ENCODE assay signal across 26 cellular contexts in the genomic region with DNA sequence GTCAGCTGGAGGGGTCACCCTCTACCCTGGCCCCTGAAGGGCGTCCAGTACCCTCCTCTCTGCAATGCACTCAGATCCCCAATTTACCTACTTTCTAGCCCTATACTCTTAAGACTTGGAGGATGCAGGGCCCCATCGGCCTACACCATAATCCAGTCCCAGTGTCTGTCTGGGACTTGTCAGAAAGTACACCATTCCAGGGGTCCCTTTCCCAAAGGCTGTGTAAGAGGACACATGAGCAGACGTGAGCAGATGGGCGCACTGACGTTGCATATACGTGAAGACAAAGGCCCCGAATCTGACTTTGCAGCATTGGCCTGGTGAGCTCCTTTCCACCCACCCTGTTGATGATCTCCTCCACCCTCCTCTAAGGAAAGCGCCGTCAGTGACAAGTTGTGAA. TPM values are rescaled to one million over a fixed set of nuclear protein-coding genes. Genes with fewer than 3 reads are reported as not detected.
"Had no signal": no experiment of that assay in that cellular context is flagged by ENCODE, and none has a peak within 500 bp of the region (broad histone marks: within the 10 kb centered on the region; RNA-seq: fewer than 3 reads in every experiment).

No MANE protein-coding gene starts in this region.

- ATAC-seq: left colon; left lung; lower lobe of right lung; naive thymus-derived CD8-positive, alpha-beta T cell; right lobe of liver; stimulated activated naive B cell treated with anti-CD40 and anti-IgM and Interleukin-4, amounts not matched to agents 10 μg/mL and 1 μg/mL and 100 μg/mL, for 72 hours; stimulated activated naive CD8-positive, alpha-beta T cell treated with anti-CD3 and anti-CD28 coated beads, Interleukin-15, Interleukin-2, amounts not matched to agents 100 U/mL and 50 U/mL, for 24 hours had no signal

- H3K4me3 Mint-ChIP-seq: naive thymus-derived CD8-positive, alpha-beta T cell; nephron; stimulated activated naive B cell treated with anti-CD40 and anti-IgM and Interleukin-4, amounts not matched to agents 10 μg/mL and 1 μg/mL and 100 μg/mL, for 72 hours had no signal

- H3K36me3 ChIP-seq: left lung, lower lobe of right lung, ovary, right atrium auricular region, right lobe of liver, stomach, thyroid gland, transverse colon, upper lobe of left lung had no signal

- H3K27ac ChIP-seq: left lung, lower lobe of right lung, right atrium auricular region, right lobe of liver, stomach, thyroid gland, transverse colon, upper lobe of left lung had no signal

- DNase-seq: hippocampal formation; kidney; left colon; left lung; lower lobe of right lung; mammary epithelial cell; mesenchymal stem cell; naive thymus-derived CD8-positive, alpha-beta T cell; ovary; right lobe of liver; stimulated activated CD4-positive, alpha-beta T cell treated with anti-CD3 and anti-CD28 coated beads, Interleukin-1b, Interleukin-23, amount 100 ng/mL, for 48 hours; stimulated activated CD4-positive, alpha-beta T cell treated with anti-CD3 and anti-CD28 coated beads, Interleukin-2, amount 100 ng/mL, for 48 hours; stimulated activated CD4-positive, alpha-beta T cell treated with anti-CD3 and anti-CD28 coated beads, Interleukin-4, amount 100 ng/mL, for 4 hours; stimulated activated CD8-positive, alpha-beta memory T cell treated with anti-CD3 and anti-CD28 coated beads, Interleukin-4, amount 100 ng/mL, for 48 hours; stimulated activated naive B cell treated with anti-CD40 and anti-IgM and Interleukin-4, amounts not matched to agents 10 μg/mL and 1 μg/mL and 100 μg/mL, for 72 hours; stimulated activated naive CD8-positive, alpha-beta T cell treated with anti-CD3 and anti-CD28 coated beads, Interleukin-15, Interleukin-2, amounts not matched to agents 100 U/mL and 50 U/mL, for 24 hours; stomach; testis; thyroid gland; transverse colon had no signal

- H3K9me3 ChIP-seq: left lung, lower lobe of right lung, ovary, right atrium auricular region, right lobe of liver, stomach, testis, thyroid gland, transverse colon, upper lobe of left lung had no signal

- H3K4me1 Mint-ChIP-seq: naive thymus-derived CD8-positive, alpha-beta T cell; stimulated activated naive B cell treated with anti-CD40 and anti-IgM and Interleukin-4, amounts not matched to agents 10 μg/mL and 1 μg/mL and 100 μg/mL, for 72 hours had no signal

- H3K4me1 ChIP-seq: right lobe of liver had no signal

- H3K4me2 ChIP-seq: smooth muscle cell had no signal

- H3K27me3 ChIP-seq: ovary, right atrium auricular region, right lobe of liver, stomach, testis, thyroid gland, transverse colon, upper lobe of left lung had no signal

- H3K9me3 Mint-ChIP-seq: naive thymus-derived CD8-positive, alpha-beta T cell; nephron; stimulated activated naive B cell treated with anti-CD40 and anti-IgM and Interleukin-4, amounts not matched to agents 10 μg/mL and 1 μg/mL and 100 μg/mL, for 72 hours had no signal

- H3K27ac Mint-ChIP-seq: naive thymus-derived CD8-positive, alpha-beta T cell; progenitor cell of endocrine pancreas; stimulated activated naive B cell treated with anti-CD40 and anti-IgM and Interleukin-4, amounts not matched to agents 10 μg/mL and 1 μg/mL and 100 μg/mL, for 72 hours had no signal

- H3K4me3 ChIP-seq: left lung, lower lobe of right lung, ovary, right atrium auricular region, right lobe of liver, smooth muscle cell, stomach, testis, thyroid gland, transverse colon, upper lobe of left lung had no signal

- H3K36me3 Mint-ChIP-seq: naive thymus-derived CD8-positive, alpha-beta T cell; stimulated activated naive B cell treated with anti-CD40 and anti-IgM and Interleukin-4, amounts not matched to agents 10 μg/mL and 1 μg/mL and 100 μg/mL, for 72 hours had no signal

RNA-seq across cellular contexts. Expression of a gene that starts 20.9 kb away (rescaled TPM):
- total RNA-seq: mammary epithelial cell; naive thymus-derived CD8-positive, alpha-beta T cell; pulmonary artery endothelial cell had no signal
- polyA plus RNA-seq: mammary epithelial cell; naive thymus-derived CD8-positive, alpha-beta T cell had no signal
